In genomic region chr10:7748637-7749036, GRCh38 we compare ENCODE assay signal across 12 cellular contexts. TPM values are rescaled to one million over a fixed set of nuclear protein-coding genes. Genes with fewer than 3 reads are reported as not detected.
DNase-seq lines count a peak whose midpoint lies in the region; ATAC-seq, FAIRE-seq and TF ChIP-seq lines count a peak whose summit lies in the region.
"Not testable (repeated sequence)": the region's sequence is repeated elsewhere in the genome, so short reads cannot be mapped to it uniquely, and the experiment has no call there.
"Had no signal": no experiment of that assay in that cellular context is flagged by ENCODE, and none has a peak within 500 bp of the region (broad histone marks: within the 10 kb centered on the region; RNA-seq: fewer than 3 reads in every experiment).

No MANE protein-coding gene starts in this region.

- not testable (repeated sequence) for H3K9me1 ChIP-seq in K562 (ENCODE audit: control insufficient read depth, insufficient read depth, low read length)

- H2BK120ac ChIP-seq in trophoblast cell (ENCODE audit: insufficient read depth, low read length, poor library complexity): not testable (repeated sequence)

- H3K4ac ChIP-seq in trophoblast cell (ENCODE audit: low read depth, low read length): not testable (repeated sequence)

- H3K23ac ChIP-seq in trophoblast cell (ENCODE audit: low read length): not testable (repeated sequence)

- H3K27me3 ChIP-seq in HCT116 (ENCODE audit: insufficient read depth, low read length); K562 (ENCODE audit: control insufficient read depth in 2 of 2, insufficient read depth in 2 of 2, low read length in 2 of 2); trophoblast cell (ENCODE audit: insufficient read depth, low read length): not testable (repeated sequence)

- CTCF ChIA-PET in HCT116 (lab: Charles Lee); K562 (lab: Yijun Ruan, JAX; ENCODE audit: low intra/inter-chr PET ratio): not testable (repeated sequence)

- H3K9me2 ChIP-seq in HCT116 (ENCODE audit: insufficient read depth): not testable (repeated sequence)

- TF ChIP-seq RAD21 in HCT116 (IDR thresholded peaks at IDR 0.05; ENCODE audit: low read depth); K562 (CRISPR knock-in tag; conservative IDR thresholded peaks at IDR 0.05 in 1 of 2, IDR thresholded peaks at IDR 0.05 in 1 of 2): not testable (repeated sequence)

- not testable (repeated sequence) for H3K18ac ChIP-seq in trophoblast cell (ENCODE audit: low read length)

- H3K36me3 ChIP-seq in HCT116 (ENCODE audit: control insufficient read depth in 1 of 2, insufficient read depth in 2 of 2, low read length in 2 of 2) (peaks cover 5 to 11% of the 10 kb centered on the region in 2 experiments; a peak in 2 of 4 replicates), K562 (ENCODE audit: control insufficient read depth, insufficient read depth, low read length) (peaks cover 12% of the 10 kb centered on the region; the same call in 2 of the 3 replicates)
- not testable (repeated sequence) for H3K36me3 ChIP-seq in trophoblast cell (ENCODE audit: control insufficient read depth in 1 of 2, insufficient read depth in 2 of 2, low read length in 2 of 2)

- not testable (repeated sequence) for H3K9me3 ChIP-seq in HCT116 (ENCODE audit: control insufficient read depth in 1 of 2, insufficient read depth in 1 of 2, low read depth in 1 of 2, low read length in 2 of 2); K562 (replicated peaks; ENCODE audit: control insufficient read depth, insufficient read depth, low read depth, low read length); trophoblast cell (ENCODE audit: insufficient read depth, low read depth, low read length)

- TF ChIP-seq EP300 in K562 (IDR thresholded peaks at IDR 0.05; ENCODE audit: low read length): not testable (repeated sequence)

- H2AFZ ChIP-seq in HCT116 (ENCODE audit: low read depth, low read length, poor library complexity, severe bottlenecking); K562 (ENCODE audit: low read depth, low read length); trophoblast cell (ENCODE audit: insufficient read depth, low read length, poor library complexity): not testable (repeated sequence)

- H3K9ac ChIP-seq in HCT116 (ENCODE audit: low read length); K562 (ENCODE audit: insufficient read depth in 1 of 2, low read depth in 2 of 2, low read length in 2 of 2); trophoblast cell (ENCODE audit: low read length): not testable (repeated sequence)

- ATAC-seq in HCT116: peak; percentile 81
- not testable (repeated sequence) for ATAC-seq in K562

- not testable (repeated sequence) for H2AK5ac ChIP-seq in trophoblast cell (ENCODE audit: low read length)

- not testable (repeated sequence) for H4K20me1 ChIP-seq in HCT116 (ENCODE audit: insufficient read depth); K562 (replicated peaks; ENCODE audit: control insufficient read depth, insufficient read depth, low read length)

- intact Hi-C loops in HCT116 (cut with micrococcal nuclease); K562 (cut with micrococcal nuclease): not testable (repeated sequence)

- not testable (repeated sequence) for H3K27ac ChIP-seq in HCT116 (ENCODE audit: low read depth, low read length); K562 (ENCODE audit: extremely low read depth, low read depth, low read length); trophoblast cell (ENCODE audit: low read depth, low read length)

- POLR2A ChIA-PET in HCT116 (lab: Charles Lee); K562 (lab: Yijun Ruan, JAX): not testable (repeated sequence)

- DNase-seq in DMS53 (lab: John Stamatoyannopoulos, UW): peak; percentile 5
- peak; percentile 23 for DNase-seq in ELF-1 (ENCODE audit: low read depth, low spot score)
- DNase-seq in HCT116 (ENCODE audit: low read depth, low spot score): not testable (repeated sequence)
- DNase-seq in RPMI7951 (ENCODE audit: low read depth): peak; percentile 7
- peak in 1 of 4 experiments; percentile 16 for DNase-seq in K562 (ENCODE audit: extremely low read depth in 1 of 4, low spot score in 3 of 4)
- DNase-seq in fibroblast of mammary gland (ENCODE audit: low read depth): peak; percentile 20
- DNase-seq in islet precursor cell: peak; percentile 59
- DNase-seq in trophoblast cell: peak; percentile 14 to 41

- H3K4me1 ChIP-seq in HCT116 (ENCODE audit: control insufficient read depth in 1 of 2, insufficient read depth in 2 of 2, low read length in 2 of 2); K562 (replicated peaks in 1 of 2; ENCODE audit: control insufficient read depth in 2 of 2, insufficient read depth in 2 of 2, low read length in 2 of 2); trophoblast cell (ENCODE audit: control insufficient read depth in 1 of 2, insufficient read depth in 2 of 2, low read length in 2 of 2): not testable (repeated sequence)

- TF ChIP-seq CTCF in HCT116 (IDR thresholded peaks at IDR 0.05 in 2 of 3, conservative IDR thresholded peaks at IDR 0.05 in 1 of 3; ENCODE audit: borderline replicate concordance in 1 of 3, insufficient read depth in 1 of 3, low read depth in 2 of 3, low read length in 2 of 3); K562 (IDR thresholded peaks at IDR 0.05 in 2 of 3, conservative IDR thresholded peaks at IDR 0.05 in 1 of 3; ENCODE audit: insufficient read depth in 2 of 3, low read depth in 1 of 3, low read length in 3 of 3); fibroblast of mammary gland (conservative IDR thresholded peaks at IDR 0.05; ENCODE audit: control insufficient read depth, insufficient read depth, low read depth, low read length): not testable (repeated sequence)

- H3K79me2 ChIP-seq in HCT116 (ENCODE audit: insufficient read depth, low read length); K562 (ENCODE audit: control insufficient read depth, insufficient read depth, low read length); trophoblast cell (ENCODE audit: control insufficient read depth, insufficient read depth, low read length, poor library complexity): not testable (repeated sequence)

- H3K4me3 ChIP-seq in HCT116 (replicated peaks in 1 of 2; ENCODE audit: low read depth in 1 of 2, low read length in 2 of 2); K562; fibroblast of mammary gland (ENCODE audit: control insufficient read depth, low read depth, low read length); trophoblast cell (ENCODE audit: low read depth, low read length): not testable (repeated sequence)

- not testable (repeated sequence) for H3K79me1 ChIP-seq in trophoblast cell (ENCODE audit: low read length)

- not testable (repeated sequence) for H4K8ac ChIP-seq in trophoblast cell (ENCODE audit: low read depth, low read length)

- not testable (repeated sequence) for BruUV-seq in HCT116 (replicated peaks; lab: Mats Ljungman, UMichigan); K562 (replicated peaks; lab: Mats Ljungman, UMichigan)

- in situ Hi-C loops in K562 (cut with MboI): not testable (repeated sequence)

- H4K91ac ChIP-seq in trophoblast cell (ENCODE audit: low read depth, low read length): not testable (repeated sequence)

- TF ChIP-seq POLR2A in HCT116 (IDR thresholded peaks at IDR 0.05; ENCODE audit: borderline replicate concordance, extremely low read depth, insufficient read depth, insufficient read length); K562 (conservative IDR thresholded peaks at IDR 0.05): not testable (repeated sequence)

- not testable (repeated sequence) for H2BK12ac ChIP-seq in trophoblast cell (ENCODE audit: low read length)

- not testable (repeated sequence) for FAIRE-seq in K562 (lab: Jason Lieb, UNC)

- not testable (repeated sequence) for H3K14ac ChIP-seq in trophoblast cell (ENCODE audit: low read length)

- RAD21 ChIA-PET in HCT116 (lab: Charles Lee; ENCODE audit: low non-redundant PET in 1 of 2, low total read pairs in 2 of 2, uncharacterized antibody in 2 of 2, unreplicated experiment in 2 of 2): not testable (repeated sequence)

- not testable (repeated sequence) for H4K12ac ChIP-seq in trophoblast cell (ENCODE audit: low read depth, low read length)

- H2BK5ac ChIP-seq in trophoblast cell (ENCODE audit: low read depth, low read length, poor library complexity): not testable (repeated sequence)

- H3K4me2 ChIP-seq in HCT116 (ENCODE audit: low read length): peak overlapping the region; percentile 25; the same call in 1 of the 2 replicates
- H3K4me2 ChIP-seq in K562 (ENCODE audit: insufficient read depth, low read length); trophoblast cell (ENCODE audit: low read length): not testable (repeated sequence)

- 56% methylated on average over 7 of the region's 7 CpGs for WGBS in K562 (ENCODE audit: insufficient coverage, low coverage, missing lambda C conversion rate)
- WGBS in trophoblast cell (ENCODE audit: extremely low coverage, insufficient coverage, insufficient read length): no CpG with 5 or more reads among the region's 7 CpGs

RNA-seq across cellular contexts. Expression of gene KIN, which starts 39.2 kb away (rescaled TPM):
- total RNA-seq in HCT116 (2021; ENCODE audit: unreplicated experiment) (13.6 TPM), K562 (2014; rRNA removed) (13.6 and 14.4 TPM in 2 replicates), K562 (2014; rRNA removed; fragmentation: Illumina TruSeq; extraction: Trizol) (16.0 and 16.9 TPM in 2 replicates), K562 (2015; rRNA removed; fragmentation: Illumina TruSeq; extraction: Trizol) (17.2 and 18.4 TPM in 2 replicates), K562 (2021) (9.7 and 11.7 TPM in 2 replicates)
- polyA plus RNA-seq in HCT116 (2012): 1.7 and 3.9 TPM in 2 replicates
- 19.4 and 27.5 TPM in 2 replicates for total RNA-seq in RPMI7951 (2014; rRNA removed; shearing (Covaris generic))
- 9.9 and 21.8 TPM in 2 replicates for total RNA-seq in K562 (2011; cell fraction: chromatin; rRNA removed; ENCODE audit: low replicate concordance)
- 6.8 TPM in 2 replicates for total RNA-seq in K562 (2011; cell fraction: nucleolus; rRNA removed)
- 12.8 and 24.7 TPM in 2 replicates for total RNA-seq in K562 (2011; cell fraction: nucleoplasm; rRNA removed)
- polyA plus RNA-seq in K562 (2011; rRNA removed) (6.7 and 13.8 TPM in 2 replicates), K562 (2014; fragmentation: Illumina TruSeq; extraction: Trizol) (11.8 and 14.5 TPM in 2 replicates), K562 (2014; fragmentation: Nextera tagmentation; extraction: Ambion mirVana) (10 to 100 TPM; 30.7 to 35.6 TPM), K562 (2014; rRNA removed) (13.9 and 23.4 TPM in 2 replicates)
- 1.2 and 1.8 TPM in 2 replicates for polyA plus RNA-seq in K562 (2011; cell fraction: cytosol; rRNA removed)
- 4.2 and 5.9 TPM in 2 replicates for polyA plus RNA-seq in K562 (2011; cell fraction: nucleus; rRNA removed)
- polyA plus RNA-seq in K562 (2012): 12.6 and 13.0 TPM in 2 replicates
- polyA minus RNA-seq in K562 (2011; rRNA and poly(A)+ RNA removed): 5.2 and 5.5 TPM in 2 replicates
- 2.2 and 3.6 TPM in 2 replicates for polyA minus RNA-seq in K562 (2011; cell fraction: cytosol; rRNA and poly(A)+ RNA removed)
- polyA minus RNA-seq in K562 (2011; cell fraction: nucleus; rRNA and poly(A)+ RNA removed): 4.4 and 7.2 TPM in 2 replicates
- 20.0 and 22.1 TPM in 2 replicates for polyA plus RNA-seq in trophoblast cell (2013)

RNA-seq across cellular contexts. Expression of gene ATP5F1C, which starts 39.3 kb away (rescaled TPM):
- total RNA-seq in HCT116 (2021; ENCODE audit: unreplicated experiment) (292 TPM), K562 (2014; rRNA removed) (356 and 389 TPM in 2 replicates), K562 (2014; rRNA removed; fragmentation: Illumina TruSeq; extraction: Trizol) (559 and 608 TPM in 2 replicates), K562 (2015; rRNA removed; fragmentation: Illumina TruSeq; extraction: Trizol) (452 and 493 TPM in 2 replicates), K562 (2021) (409 and 465 TPM in 2 replicates)
- polyA plus RNA-seq in HCT116 (2012): 149 and 196 TPM in 2 replicates
- total RNA-seq in RPMI7951 (2014; rRNA removed; shearing (Covaris generic)): 525 and 547 TPM in 2 replicates
- 125 and 199 TPM in 2 replicates for total RNA-seq in K562 (2011; cell fraction: chromatin; rRNA removed; ENCODE audit: low replicate concordance)
- 102 and 104 TPM in 2 replicates for total RNA-seq in K562 (2011; cell fraction: nucleolus; rRNA removed)
- total RNA-seq in K562 (2011; cell fraction: nucleoplasm; rRNA removed): 144 and 173 TPM in 2 replicates
- polyA plus RNA-seq in K562 (2011; rRNA removed) (766 and 904 TPM in 2 replicates), K562 (2014; fragmentation: Illumina TruSeq; extraction: Trizol) (466 and 557 TPM in 2 replicates), K562 (2014; fragmentation: Nextera tagmentation; extraction: Ambion mirVana) (1,000 to 10,000 TPM; 1,372 to 1,475 TPM), K562 (2014; rRNA removed) (557 and 719 TPM in 2 replicates)
- polyA plus RNA-seq in K562 (2011; cell fraction: cytosol; rRNA removed): 279 and 353 TPM in 2 replicates
- polyA plus RNA-seq in K562 (2011; cell fraction: nucleus; rRNA removed): 162 and 279 TPM in 2 replicates
- polyA plus RNA-seq in K562 (2012): 367 and 617 TPM in 2 replicates
- polyA minus RNA-seq in K562 (2011; rRNA and poly(A)+ RNA removed): 359 and 407 TPM in 2 replicates
- polyA minus RNA-seq in K562 (2011; cell fraction: cytosol; rRNA and poly(A)+ RNA removed): 174 and 190 TPM in 2 replicates
- 66.1 and 141 TPM in 2 replicates for polyA minus RNA-seq in K562 (2011; cell fraction: nucleus; rRNA and poly(A)+ RNA removed)
- polyA plus RNA-seq in trophoblast cell (2013): 405 and 412 TPM in 2 replicates

RNA-seq across cellular contexts. Expression of gene ITIH2, which starts 45.5 kb away (rescaled TPM):
- total RNA-seq in HCT116 (2021; ENCODE audit: unreplicated experiment) (0.57 TPM), K562 (2014; rRNA removed) (not detected in 2 replicates), K562 (2014; rRNA removed; fragmentation: Illumina TruSeq; extraction: Trizol) (not detected in 2 replicates), K562 (2015; rRNA removed; fragmentation: Illumina TruSeq; extraction: Trizol) (not detected in 2 replicates), K562 (2021) (0.66 and 1.1 TPM in 2 replicates)
- polyA plus RNA-seq in HCT116 (2012): not detected in 2 replicates
- not detected in 2 replicates for total RNA-seq in RPMI7951 (2014; rRNA removed; shearing (Covaris generic))
- total RNA-seq in K562 (2011; cell fraction: chromatin; rRNA removed; ENCODE audit: low replicate concordance): not detected in 2 replicates
- total RNA-seq in K562 (2011; cell fraction: nucleolus; rRNA removed): not detected in 2 replicates
- total RNA-seq in K562 (2011; cell fraction: nucleoplasm; rRNA removed): not detected in 2 replicates
- polyA plus RNA-seq in K562 (2011; rRNA removed) (not detected in 2 replicates), K562 (2014; fragmentation: Illumina TruSeq; extraction: Trizol) (not detected in 2 replicates), K562 (2014; fragmentation: Nextera tagmentation; extraction: Ambion mirVana) (not detected), K562 (2014; rRNA removed) (not detected in 2 replicates)
- polyA plus RNA-seq in K562 (2011; cell fraction: cytosol; rRNA removed): not detected in 2 replicates
- polyA plus RNA-seq in K562 (2011; cell fraction: nucleus; rRNA removed): not detected in 2 replicates
- not detected in 2 replicates for polyA plus RNA-seq in K562 (2012)
- polyA minus RNA-seq in K562 (2011; rRNA and poly(A)+ RNA removed): not detected in 2 replicates
- 3.1 TPM in 1 of 2 replicates, not detected in the other for polyA minus RNA-seq in K562 (2011; cell fraction: cytosol; rRNA and poly(A)+ RNA removed)
- not detected in 2 replicates for polyA minus RNA-seq in K562 (2011; cell fraction: nucleus; rRNA and poly(A)+ RNA removed)
- polyA plus RNA-seq in trophoblast cell (2013): not detected in 2 replicates
- total RNA-seq: CD4-positive, alpha-beta T cell; H1; H9 had no signal
- polyA plus RNA-seq: BJ, H1 had no signal
